In the genomic region with DNA sequence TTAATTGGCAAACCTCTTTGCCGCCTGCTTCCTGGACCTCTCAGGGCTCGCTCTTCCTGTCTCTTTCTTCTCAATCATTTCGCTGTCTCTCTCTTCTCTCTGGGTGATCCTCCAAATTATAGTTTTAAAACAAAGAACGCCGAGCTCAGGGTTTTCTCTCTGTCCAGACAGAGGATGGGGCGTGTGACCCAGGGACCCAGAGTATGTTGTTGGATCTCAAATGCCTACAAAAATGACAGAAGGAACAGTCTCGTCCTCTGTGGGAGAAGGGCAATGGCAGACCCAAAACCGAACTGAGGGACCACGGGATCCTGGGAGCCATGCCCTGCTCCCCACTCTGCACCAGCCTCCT, we compare ENCODE assay signal across 16 cellular contexts.
DNase-seq lines count a peak whose midpoint lies in the region; ATAC-seq and TF ChIP-seq lines count a peak whose summit lies in the region.
"Had no signal": no experiment of that assay in that cellular context is flagged by ENCODE, and none has a peak within 500 bp of the region (broad histone marks: within the 10 kb centered on the region; RNA-seq: fewer than 3 reads in every experiment).

No MANE protein-coding gene starts in this region.

- WGBS in IMR-90 (ENCODE audit: extremely low coverage in 2 of 2, insufficient read length in 1 of 2), 2 experiments = 100% methylated on average over 2 of the region's 9 CpGs; no CpG with 5 or more reads in 1 of the 2 experiments

- H3K14ac ChIP-seq in IMR-90 (replicated peaks; ENCODE audit: low read depth, low read length) = no peak overlapping the region

- H4K20me1 ChIP-seq in IMR-90 (ENCODE audit: insufficient read depth, low read length) = no peaks in the 10 kb centered on the region; the same call in 1 of the 2 replicates

- TF ChIP-seq RAD21 in IMR-90 (IDR thresholded peaks at IDR 0.05; ENCODE audit: low read length) = no peak

- ATAC-seq in IMR-90 (ENCODE audit: low read depth) = no peak
- ATAC-seq in stimulated activated effector memory CD8-positive, alpha-beta T cell treated with anti-CD3 and anti-CD28 coated beads, Interleukin-12 subunit alpha, Interleukin-12 subunit beta, amount 100 ng/mL, for 72 hours = no peak
- no peak for ATAC-seq in HG03354 (IDR thresholded peaks at IDR 0.05; ENCODE audit: poor library complexity, severe bottlenecking, unreplicated experiment)
- ATAC-seq in GM21576 (IDR thresholded peaks at IDR 0.05; ENCODE audit: unreplicated experiment) = no peak
- ATAC-seq in HG03196 (IDR thresholded peaks at IDR 0.05; ENCODE audit: unreplicated experiment) = no peak

- no peak overlapping the region for H4K91ac ChIP-seq in IMR-90 (ENCODE audit: insufficient read depth, low read depth, low read length)

- no peak overlapping the region for H3K4me2 ChIP-seq in IMR-90 (ENCODE audit: low read depth, low read length)

- no peak overlapping the region for H3K23ac ChIP-seq in IMR-90 (ENCODE audit: low read depth, low read length)

- no peaks in the 10 kb centered on the region for H3K9me3 ChIP-seq in A673 (ENCODE audit: low read depth, low read length, poor library complexity, severe bottlenecking)
- H3K9me3 ChIP-seq in IMR-90 (ENCODE audit: control insufficient read depth, insufficient read depth, low read length) = no peaks in the 10 kb centered on the region
- H3K9me3 ChIP-seq: BE2C, HAP-1 had no signal

- H3K27ac Mint-ChIP-seq in stimulated activated effector memory CD8-positive, alpha-beta T cell treated with anti-CD3 and anti-CD28 coated beads, Interleukin-12 subunit alpha, Interleukin-12 subunit beta, amount 100 ng/mL, for 72 hours = peak overlapping the region; percentile 75
- H3K27ac Mint-ChIP-seq: CD4-positive, CD25-positive, alpha-beta regulatory T cell had no signal

- no peak overlapping the region for H4K8ac ChIP-seq in IMR-90 (ENCODE audit: low read depth in 2 of 2, low read length in 2 of 2)

- H3K36me3 ChIP-seq in A673 (ENCODE audit: insufficient read depth, low read length, poor library complexity, severe bottlenecking) = no peaks in the 10 kb centered on the region
- H3K36me3 ChIP-seq in IMR-90 (ENCODE audit: control insufficient read depth, insufficient read depth, low read length) = no peaks in the 10 kb centered on the region
- H3K36me3 ChIP-seq: HAP-1 had no signal

- H2BK120ac ChIP-seq in IMR-90 (ENCODE audit: low read depth, low read length) = no peak overlapping the region

- H3K9ac ChIP-seq in IMR-90 (ENCODE audit: low read depth, low read length) = no peak overlapping the region
- H3K9ac ChIP-seq: GM23248 had no signal

- no peaks in the 10 kb centered on the region for H3K27me3 ChIP-seq in A673 (replicated peaks; ENCODE audit: insufficient read depth, low read depth, low read length, poor library complexity)
- no peaks in the 10 kb centered on the region for H3K27me3 ChIP-seq in IMR-90 (ENCODE audit: control insufficient read depth, insufficient read depth, low read length)
- no peaks in the 10 kb centered on the region for H3K27me3 ChIP-seq in dorsolateral prefrontal cortex
- H3K27me3 ChIP-seq: BE2C had no signal

- H3K9me1 ChIP-seq in IMR-90 (ENCODE audit: insufficient read depth, low read length) = no peaks in the 10 kb centered on the region; the same call in 1 of the 2 replicates

- peaks cover 44% of the 10 kb centered on the region for H3K4me1 Mint-ChIP-seq in stimulated activated effector memory CD8-positive, alpha-beta T cell treated with anti-CD3 and anti-CD28 coated beads, Interleukin-12 subunit alpha, Interleukin-12 subunit beta, amount 100 ng/mL, for 72 hours

- intact Hi-C loops in A673 (cut with micrococcal nuclease; ENCODE audit: unreplicated experiment) (no loop called here), IMR-90 (cut with micrococcal nuclease) (no loop called here), dorsolateral prefrontal cortex (cut with DNase I) (no loop called here)

- no peak overlapping the region for H4K5ac ChIP-seq in IMR-90 (ENCODE audit: low read depth, low read length)

- no peak overlapping the region for H3K4me3 Mint-ChIP-seq in stimulated activated effector memory CD8-positive, alpha-beta T cell treated with anti-CD3 and anti-CD28 coated beads, Interleukin-12 subunit alpha, Interleukin-12 subunit beta, amount 100 ng/mL, for 72 hours
- H3K4me3 Mint-ChIP-seq: CD4-positive, CD25-positive, alpha-beta regulatory T cell had no signal

- no peak for TF ChIP-seq POLR2A in IMR-90 (IDR thresholded peaks at IDR 0.05; ENCODE audit: low read depth, low read length)

- TF ChIP-seq CTCF in A673 (conservative IDR thresholded peaks at IDR 0.05; ENCODE audit: low read depth, low read length) = no peak
- TF ChIP-seq CTCF in IMR-90 (conservative IDR thresholded peaks at IDR 0.05; ENCODE audit: low read depth, low read length) = no peak
- TF ChIP-seq CTCF in dorsolateral prefrontal cortex (IDR thresholded peaks at IDR 0.05 in 54 of 56, conservative IDR thresholded peaks at IDR 0.05 in 2 of 56; ENCODE audit: low read depth in 1 of 56, partially characterized antibody in 56 of 56) = no peak

- H2AK5ac ChIP-seq in IMR-90 (ENCODE audit: low read depth, low read length) = no peak overlapping the region

- H3K9me3 Mint-ChIP-seq in stimulated activated effector memory CD8-positive, alpha-beta T cell treated with anti-CD3 and anti-CD28 coated beads, Interleukin-12 subunit alpha, Interleukin-12 subunit beta, amount 100 ng/mL, for 72 hours = no peaks in the 10 kb centered on the region

- H3K36me3 Mint-ChIP-seq in stimulated activated effector memory CD8-positive, alpha-beta T cell treated with anti-CD3 and anti-CD28 coated beads, Interleukin-12 subunit alpha, Interleukin-12 subunit beta, amount 100 ng/mL, for 72 hours = no peaks in the 10 kb centered on the region

- peak overlapping the region; percentile 38 for H3K27ac ChIP-seq in A673 (ENCODE audit: low read depth, low read length, poor library complexity, severe bottlenecking)
- H3K27ac ChIP-seq in IMR-90 (ENCODE audit: insufficient read depth, low read length) = no peak overlapping the region
- peak overlapping the region in 52 of 59 donors; percentile 1 to 85 (median 67) for H3K27ac ChIP-seq in dorsolateral prefrontal cortex
- H3K27ac ChIP-seq: GM23248, SK-N-MC had no signal

- in situ Hi-C loops in IMR-90 (cut with MboI; ENCODE audit: low sequenced_read_pairs) = no loop called here

- no peak overlapping the region for H3K18ac ChIP-seq in IMR-90 (ENCODE audit: low read depth, low read length)

- H2BK20ac ChIP-seq in IMR-90 (ENCODE audit: low read depth, low read length) = no peak overlapping the region

- dilution Hi-C loops in IMR-90 (cut with HindIII; ENCODE audit: low sequenced_read_pairs, unreplicated experiment) = no loop called here

- H3K4ac ChIP-seq in IMR-90 (ENCODE audit: low read depth, low read length) = no peak overlapping the region

- CTCF ChIA-PET in A673 (lab: Charles Lee) (no interaction called here), IMR-90 (lab: Yijun Ruan, JAX) (no interaction called here)

- no TSS peak for BruUV-seq in A673 (replicated peaks; lab: Mats Ljungman, UMichigan)
- BruUV-seq in IMR-90 (replicated peaks; lab: Mats Ljungman, UMichigan) = no TSS peak

- H3K4me3 ChIP-seq in A673 (ENCODE audit: low read depth, low read length, poor library complexity, severe bottlenecking) = no peak overlapping the region
- H3K4me3 ChIP-seq in IMR-90 (ENCODE audit: insufficient read depth, low read depth, low read length) = no peak overlapping the region
- peak overlapping the region in 27 of 59 donors; percentile 2 to 49 (median 24) for H3K4me3 ChIP-seq in dorsolateral prefrontal cortex
- H3K4me3 ChIP-seq: GM23248, HAP-1, SK-N-MC had no signal

- H2BK5ac ChIP-seq in IMR-90 (ENCODE audit: low read depth, low read length, poor library complexity, severe bottlenecking) = no peak overlapping the region

- H2AFZ ChIP-seq in IMR-90 (replicated peaks; ENCODE audit: low read length, poor library complexity) = no peak overlapping the region
- H2AFZ ChIP-seq: GM23248 had no signal

- H3K4me1 ChIP-seq in A673 (ENCODE audit: insufficient read depth, low read length, poor library complexity, severe bottlenecking) (peaks cover 17% of the 10 kb centered on the region), IMR-90 (ENCODE audit: control insufficient read depth, insufficient read depth, low read length) (no peaks in the 10 kb centered on the region)

- POLR2A ChIA-PET in A673 (lab: Charles Lee; ENCODE audit: low non-redundant PET) (interaction anchor here (0.7 kb wide), 1 partner anchor 123 kb away, joined by 4 read pairs; no protein-coding TSS in a partner anchor), IMR-90 (lab: Charles Lee; ENCODE audit: unreplicated experiment) (no interaction called here)

- H3K56ac ChIP-seq in IMR-90 (ENCODE audit: extremely low read depth, insufficient read depth, low read length) = no peak overlapping the region

- no peak overlapping the region for H2AK9ac ChIP-seq in IMR-90 (replicated peaks; ENCODE audit: low read depth, low read length, poor library complexity)

- no peak for DNase-seq in A673 (ENCODE audit: low spot score)
- DNase-seq in IMR-90 = no peak
- DNase-seq in dorsolateral prefrontal cortex = no peak
- no peak for DNase-seq in stimulated activated effector memory CD8-positive, alpha-beta T cell treated with anti-CD3 and anti-CD28 coated beads, Interleukin-12 subunit alpha, Interleukin-12 subunit beta, amount 100 ng/mL, for 72 hours (ENCODE audit: low spot score in 2 of 2)
- DNase-seq: CD4-positive, CD25-positive, alpha-beta regulatory T cell; DMS 273 treated with DMSO at 0.1 percent for 48 hours; DND-41; GM23248; NCI-H2029 treated with DMSO at 0.1 percent for 48 hours; NCI-H446 treated with DMSO at 0.1 percent for 48 hours had no signal

- H2BK15ac ChIP-seq in IMR-90 (ENCODE audit: low read depth, low read length) = no peak overlapping the region

- H3K79me1 ChIP-seq in IMR-90 (ENCODE audit: low read depth in 1 of 2, low read length in 2 of 2) = peaks cover 3 to 13% of the 10 kb centered on the region in 2 experiments; a peak in 3 of 4 replicates

TF ChIP-seq in IMR-90, 13 proteins besides CTCF, POLR2A, EP300 and RAD21:
- no peak for TF ChIP-seq CEBPB (IDR thresholded peaks at IDR 0.05; ENCODE audit: low read depth, low read length)
- 0 out of 2 replicates have a peak, but pooled peaks have one; percentile 13 for TF ChIP-seq MAFK (IDR thresholded peaks at IDR 0.05; ENCODE audit: low read depth, low read length)
